In the genomic region with DNA sequence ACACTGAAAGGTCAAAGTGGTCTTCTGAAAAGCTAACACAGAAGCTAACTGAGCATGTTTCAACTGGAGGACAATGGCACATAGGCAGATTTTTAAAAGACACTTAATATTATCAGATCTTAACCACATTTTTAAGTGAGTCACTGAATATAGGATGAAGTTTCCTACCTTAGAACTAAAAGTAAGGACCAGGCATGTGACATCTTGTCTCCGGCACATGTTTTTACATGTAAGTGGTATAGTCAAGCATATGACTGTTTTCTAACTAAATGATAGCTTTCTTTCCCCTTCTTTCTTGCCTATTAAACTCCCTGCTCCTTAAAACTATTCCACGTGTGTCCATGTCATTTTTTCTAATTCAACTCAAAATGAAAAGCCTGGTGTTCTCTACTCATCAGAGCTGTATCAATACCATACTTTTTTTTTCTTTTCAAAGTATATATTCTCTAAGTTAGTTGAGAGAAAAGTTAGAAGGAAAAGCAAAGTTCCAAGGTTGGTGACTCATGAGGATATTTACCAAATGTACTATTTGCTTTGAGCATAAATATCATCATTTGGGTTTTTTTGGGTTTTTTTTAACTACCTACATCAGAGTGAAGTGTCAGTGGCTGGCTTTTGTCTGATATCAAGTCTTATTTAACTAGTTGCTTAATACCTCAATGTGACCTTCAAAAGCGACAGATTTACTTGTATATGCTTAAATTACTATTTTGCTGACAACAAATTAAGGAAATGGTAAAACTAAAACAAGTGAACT, we compare ENCODE assay signal across 2 cellular contexts.
TF ChIP-seq lines count a peak whose summit lies in the region.

No MANE protein-coding gene starts in this region.

TF ChIP-seq in HepG2, 621 proteins besides CTCF, POLR2A, EP300 and RAD21:
- TF ChIP-seq ZBTB20 (CRISPR knock-in tag; IDR thresholded peaks at IDR 0.05; ENCODE audit: borderline replicate concordance, low read depth) (no peak), MNT (IDR thresholded peaks at IDR 0.05) (peak; percentile 91)

TF ChIP-seq in K562, 482 proteins besides CTCF, POLR2A, EP300 and RAD21:
- TF ChIP-seq MGA (IDR thresholded peaks at IDR 0.05): peak; percentile 70
- no peak for TF ChIP-seq PBX2 (CRISPR knock-in tag; IDR thresholded peaks at IDR 0.05; ENCODE audit: low read depth)
- no peak for TF ChIP-seq PBX2 (tag; conservative IDR thresholded peaks at IDR 0.05; ENCODE audit: low read depth)
- TF ChIP-seq L3MBTL2 (IDR thresholded peaks at IDR 0.05): peak; percentile 27; the same call in 1 of the 2 replicates
TF ChIP-seq in K562: peak in this region for 2.
